Comparison of ENCODE assay signal across 10 cellular contexts in the genomic region with DNA sequence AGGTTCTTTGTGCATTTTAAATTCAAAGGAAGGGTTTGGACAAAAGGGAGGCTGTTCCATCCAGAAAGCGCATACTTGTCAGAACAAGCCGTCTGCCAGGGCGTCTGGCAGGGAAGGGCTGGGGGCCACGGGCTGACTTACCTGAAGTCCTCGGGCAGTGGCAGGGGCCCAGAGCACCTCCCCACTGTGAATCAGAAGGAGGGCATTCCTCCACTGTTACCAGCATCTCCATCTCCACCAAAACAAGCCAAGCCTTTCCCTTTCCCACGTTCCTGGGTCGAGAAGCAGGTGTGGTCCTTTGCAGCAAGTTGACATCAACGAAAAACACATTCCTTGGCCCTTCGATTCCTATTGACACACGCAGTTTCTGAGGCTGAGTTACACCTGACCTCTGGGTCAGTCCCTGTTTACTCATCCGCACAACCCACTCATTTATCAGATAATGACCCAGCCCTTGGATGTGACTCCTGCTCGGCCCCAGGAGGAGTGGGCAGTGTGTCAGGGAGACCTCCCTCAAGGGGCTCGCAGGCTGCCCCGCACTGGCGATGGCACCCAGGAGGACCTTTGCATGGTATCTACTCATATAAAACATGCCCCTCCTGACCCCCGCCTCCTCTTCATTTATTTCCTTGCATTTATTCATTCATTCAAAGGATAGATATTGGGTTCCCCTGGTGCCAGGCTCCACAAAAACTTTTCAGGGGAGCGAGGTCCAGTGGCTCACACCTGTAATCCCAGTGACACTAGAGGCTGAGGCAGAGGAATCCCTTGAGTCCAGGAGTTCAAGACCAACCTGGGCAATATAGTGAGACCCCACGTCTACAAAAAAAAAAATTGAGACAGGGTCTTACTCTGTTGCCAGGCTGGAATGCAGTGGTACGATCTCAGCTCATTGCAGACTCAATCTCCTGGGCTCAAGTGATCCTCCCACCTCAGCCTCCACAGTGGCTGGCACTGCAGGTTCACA.
DNase-seq lines count a peak whose midpoint lies in the region; FAIRE-seq and TF ChIP-seq lines count a peak whose summit lies in the region.
"Had no signal": no experiment of that assay in that cellular context is flagged by ENCODE, and none has a peak within 500 bp of the region (broad histone marks: within the 10 kb centered on the region; RNA-seq: fewer than 3 reads in every experiment).

No MANE protein-coding gene starts in this region.

- no peak for TF ChIP-seq CTCF in astrocyte (IDR thresholded peaks at IDR 0.05; ENCODE audit: insufficient read depth, low read depth, low read length)
- no peak for TF ChIP-seq CTCF in suprapubic skin (IDR thresholded peaks at IDR 0.05)

- FAIRE-seq in astrocyte (lab: Jason Lieb, UNC) = no peak

- DNase-seq in HK-2 (ENCODE audit: unreplicated experiment) = peak; percentile 46
- peak; percentile 94 for DNase-seq in astrocyte (ENCODE audit: low read depth)
- peak; percentile 52 for DNase-seq in left kidney (ENCODE audit: low read depth, low spot score)
- peak in 1 of 2 donors; percentile 84 for DNase-seq in suprapubic skin (ENCODE audit: low spot score in 2 of 2)
- DNase-seq in DMS114 treated with DMSO at 0.1 percent for 48 hours (lab: John Stamatoyannopoulos, UW; ENCODE audit: unreplicated experiment) = no peak
- DNase-seq in activated CD4-positive, alpha-beta T cell treated with anti-CD3 and anti-CD28 coated beads, Interleukin-2, amount 50 U/mL, for 1 hour = no peak
- no peak for DNase-seq in retina
- no peak for DNase-seq in immature natural killer cell

- H3K4me1 ChIP-seq in astrocyte (ENCODE audit: insufficient read depth, low read length) (peaks cover 31% of the 10 kb centered on the region), suprapubic skin (peaks cover 61% of the 10 kb centered on the region)

- no peak for TF ChIP-seq EP300 in suprapubic skin (IDR thresholded peaks at IDR 0.05)

- 50% methylated on average over 19 of the region's 19 CpGs for WGBS in suprapubic skin

- H3K9me3 ChIP-seq in astrocyte (ENCODE audit: insufficient read depth, low read depth, low read length) (no peaks in the 10 kb centered on the region), suprapubic skin (no peaks in the 10 kb centered on the region)

- H3K9me3 Mint-ChIP-seq in astrocyte (ENCODE audit: unreplicated experiment) (peaks cover 2% of the 10 kb centered on the region), immature natural killer cell (no peaks in the 10 kb centered on the region)
- H3K9me3 Mint-ChIP-seq: activated naive CD4-positive, alpha-beta T cell treated with anti-CD3 and anti-CD28 coated beads for 36 hours; T-helper 1 cell treated with Interleukin-12 subunit alpha and Interleukin-12 subunit beta and Interleukin-4 antibody, amounts not matched to agents 30 μg/mL and 1 μg/mL, for 36 hours had no signal

- no peak overlapping the region for H2AFZ ChIP-seq in astrocyte (ENCODE audit: low read depth, low read length)

- peaks cover 17% of the 10 kb centered on the region for H3K4me1 Mint-ChIP-seq in astrocyte (ENCODE audit: low read depth, unreplicated experiment)
- peaks cover 3 to 5% of the 10 kb centered on the region in 2 donors for H3K4me1 Mint-ChIP-seq in immature natural killer cell

- H3K27ac Mint-ChIP-seq in astrocyte (ENCODE audit: unreplicated experiment) (peak overlapping the region; percentile 47), immature natural killer cell (no peak overlapping the region)
- H3K27ac Mint-ChIP-seq: activated naive CD4-positive, alpha-beta T cell treated with anti-CD3 and anti-CD28 coated beads for 36 hours; T-helper 1 cell treated with Interleukin-12 subunit alpha and Interleukin-12 subunit beta and Interleukin-4 antibody, amounts not matched to agents 30 μg/mL and 1 μg/mL, for 36 hours had no signal

- no peak for TF ChIP-seq POLR2A in suprapubic skin (IDR thresholded peaks at IDR 0.05)

- H3K4me3 Mint-ChIP-seq in astrocyte (ENCODE audit: unreplicated experiment) (no peak overlapping the region), immature natural killer cell (no peak overlapping the region)
- H3K4me3 Mint-ChIP-seq: activated naive CD4-positive, alpha-beta T cell treated with anti-CD3 and anti-CD28 coated beads for 36 hours; T-helper 1 cell treated with Interleukin-12 subunit alpha and Interleukin-12 subunit beta and Interleukin-4 antibody, amounts not matched to agents 30 μg/mL and 1 μg/mL, for 36 hours had no signal

- peak overlapping the region; percentile 70 for H3K4me2 ChIP-seq in astrocyte (ENCODE audit: low read length)

- H3K36me3 Mint-ChIP-seq in astrocyte (ENCODE audit: low read depth, unreplicated experiment) = peaks cover 2% of the 10 kb centered on the region
- no peaks in the 10 kb centered on the region for H3K36me3 Mint-ChIP-seq in immature natural killer cell

- H3K27me3 ChIP-seq in astrocyte (ENCODE audit: insufficient read depth, low read length) (no peaks in the 10 kb centered on the region), suprapubic skin (no peaks in the 10 kb centered on the region)

- H3K4me3 ChIP-seq in astrocyte (ENCODE audit: insufficient read depth, low read depth, low read length) = no peak overlapping the region
- H3K4me3 ChIP-seq in suprapubic skin = no peak overlapping the region

- H3K9ac ChIP-seq in astrocyte (ENCODE audit: low read length) = peak overlapping the region; percentile 69

- peak overlapping the region; percentile 86 for H3K27ac ChIP-seq in astrocyte (ENCODE audit: low read depth, low read length)
- peak overlapping the region; percentile 95 for H3K27ac ChIP-seq in suprapubic skin

- H3K27me3 Mint-ChIP-seq in astrocyte (ENCODE audit: low read depth, unreplicated experiment) (no peaks in the 10 kb centered on the region), immature natural killer cell (ENCODE audit: low read depth in 3 of 3) (peaks cover 2 to 5% (median 5%) of the 10 kb centered on the region in 3 donors)

- no peaks in the 10 kb centered on the region for H3K36me3 ChIP-seq in astrocyte (ENCODE audit: insufficient read depth, low read length)
- H3K36me3 ChIP-seq in suprapubic skin = no peaks in the 10 kb centered on the region

- no peaks in the 10 kb centered on the region for H3K79me2 ChIP-seq in astrocyte (ENCODE audit: insufficient read depth, low read length)

- no peaks in the 10 kb centered on the region for H4K20me1 ChIP-seq in astrocyte (ENCODE audit: insufficient read depth, low read length)

Comparison
In these comparisons a context has a peak if more than half of its experiments do, and no peak if none do; other contexts are left out.
1. DNase-seq: peak in HK-2 (single experiment), astrocyte (single experiment) and left kidney (single experiment); none in DMS114 treated with DMSO at 0.1 percent for 48 hours (single experiment), activated CD4-positive, alpha-beta T cell treated with anti-CD3 and anti-CD28 coated beads, Interleukin-2, amount 50 U/mL, for 1 hour (single experiment), retina (single experiment) and immature natural killer cell (0 of 3).